Comparison of ENCODE assay signal across 8 cellular contexts in the genomic region with DNA sequence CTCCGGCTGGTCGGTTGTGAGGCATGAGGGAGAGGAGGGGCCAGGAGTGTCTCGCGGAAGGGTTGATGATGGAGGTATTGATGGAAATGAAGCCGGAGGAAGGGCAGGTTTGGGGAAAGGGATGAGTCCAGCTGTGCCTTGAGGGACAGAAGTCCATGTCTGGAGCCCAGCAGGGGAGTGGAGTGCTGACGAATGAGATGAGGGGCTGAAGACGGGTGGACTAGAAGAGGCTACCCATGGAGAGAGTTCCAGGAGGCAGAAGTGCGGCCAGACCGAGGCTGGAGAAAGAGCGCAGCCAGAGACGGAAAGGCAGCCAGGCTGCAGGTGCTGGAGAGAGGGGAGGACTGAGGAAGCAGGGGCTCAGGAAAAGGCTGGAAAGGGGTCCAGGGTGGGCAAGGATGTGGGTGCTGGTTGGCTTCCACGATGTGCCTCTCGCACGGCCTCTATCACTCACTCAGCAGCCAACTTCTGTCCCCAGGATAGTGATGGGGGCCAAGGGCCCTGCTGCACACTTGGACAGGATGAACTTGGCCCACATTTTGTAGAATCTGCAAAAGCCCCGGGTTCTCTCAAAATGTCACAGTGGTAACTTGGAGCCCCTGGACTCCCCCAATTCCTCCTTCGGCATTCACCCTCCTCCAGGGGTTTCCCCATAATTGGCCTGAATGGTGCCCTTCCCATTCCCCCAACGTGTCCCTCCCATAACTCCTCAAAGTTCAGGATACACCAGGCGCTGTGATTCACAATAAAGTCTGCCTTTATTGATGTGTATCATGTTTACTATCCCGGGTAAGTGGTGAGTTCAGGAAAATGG. TPM values are rescaled to one million over a fixed set of nuclear protein-coding genes. Genes with fewer than 3 reads are reported as not detected.
A peak's percentile ranks its signal among the peaks of the same experiment; 100 is the strongest.
DNase-seq lines count a peak whose midpoint lies in the region; ATAC-seq and TF ChIP-seq lines count a peak whose summit lies in the region.

No MANE protein-coding gene starts in this region.

- no peak for DNase-seq in right atrium auricular region (ENCODE audit: low spot score)
- peak; percentile 54 for DNase-seq in spleen
- DNase-seq in NCI-H1694 treated with DMSO at 0.1 percent for 48 hours (lab: John Stamatoyannopoulos, UW) = no peak

- ATAC-seq in HG02885 (IDR thresholded peaks at IDR 0.05; ENCODE audit: poor library complexity, unreplicated experiment) = no peak
- no peak for ATAC-seq in HG03280 (IDR thresholded peaks at IDR 0.05; ENCODE audit: unreplicated experiment)
- ATAC-seq in GM21825 (IDR thresholded peaks at IDR 0.05; ENCODE audit: unreplicated experiment) = no peak

- no peaks in the 10 kb centered on the region for H3K27me3 ChIP-seq in right atrium auricular region
- no peaks in the 10 kb centered on the region for H3K27me3 ChIP-seq in spleen (replicated peaks in 1 of 7)

- H3K9me3 ChIP-seq in HEK293 (ENCODE audit: control insufficient read depth, insufficient read depth, low read depth, low read length) (no peaks in the 10 kb centered on the region), right atrium auricular region (no peaks in the 10 kb centered on the region), spleen (no peaks in the 10 kb centered on the region)

- CTCF ChIA-PET in HEK293 (lab: Yijun Ruan, JAX) = interaction anchor here (1.2 to 1.4 kb wide), 2 partner anchors 19 to 22 kb away, joined by 4 to 6 read pairs; no protein-coding TSS in a partner anchor

- H3K4me1 ChIP-seq in HEK293 (ENCODE audit: control insufficient read depth, insufficient read depth, low read length) (no peaks in the 10 kb centered on the region), right atrium auricular region (peaks cover 0 to 18% of the 10 kb centered on the region in 2 donors), spleen (peaks cover 7 to 45% (median 26%) of the 10 kb centered on the region in 6 donors)

- TF ChIP-seq CTCF in HEK293 (tag by site-specific recombination; IDR thresholded peaks at IDR 0.05) (no peak), WI38 (IDR thresholded peaks at IDR 0.05; ENCODE audit: low read depth, low read length) (no peak), right atrium auricular region (IDR thresholded peaks at IDR 0.05) (no peak), spleen (IDR thresholded peaks at IDR 0.05 in 8 of 11, conservative IDR thresholded peaks at IDR 0.05 in 3 of 11) (no peak)

- peak overlapping the region; percentile 86 for H3K4me3 ChIP-seq in HEK293 (ENCODE audit: low read depth, low read length)
- peak overlapping the region; percentile 94 for H3K4me3 ChIP-seq in WI38 (ENCODE audit: low read depth, low read length)
- peak overlapping the region; percentile 66 to 81 for H3K4me3 ChIP-seq in right atrium auricular region
- peak overlapping the region; percentile 75 to 98 (median 90) for H3K4me3 ChIP-seq in spleen

- POLR2A ChIA-PET in HEK293 (lab: Yijun Ruan, JAX) = interaction anchor here (0.6 to 1.7 kb wide), 16 partner anchors 8 to 1201 kb away, joined by 3 to 19 read pairs (median 4); partner anchors contain the start of genes CEP250 and EDEM2

- intact Hi-C loops in spleen (cut with DNase I; ENCODE audit: low total_unique reads) = no loop called here

- no peak for TF ChIP-seq POLR2A in spleen (IDR thresholded peaks at IDR 0.05)

- H3K27ac ChIP-seq in HEK293 (ENCODE audit: extremely low read depth, low read depth, low read length) (peak overlapping the region; percentile 81; the same call in 1 of the 2 replicates), right atrium auricular region (peak overlapping the region; percentile 79 to 86), spleen (peak overlapping the region; percentile 80 to 90 (median 86))

- peaks cover 13 to 29% of the 10 kb centered on the region in 2 experiments; a peak in 2 of 3 replicates for H3K36me3 ChIP-seq in HEK293 (ENCODE audit: control insufficient read depth in 2 of 2, insufficient read depth in 1 of 2, low read length in 2 of 2)
- H3K36me3 ChIP-seq in right atrium auricular region = peaks cover 6% of the 10 kb centered on the region
- peaks cover 0 to 32% (median 10%) of the 10 kb centered on the region in 6 donors for H3K36me3 ChIP-seq in spleen

- WGBS in spleen, 5 donors = 53 to 63% (median 61%) methylated on average over 19 of the region's 19 CpGs

TF ChIP-seq in HEK293, 187 proteins besides CTCF, POLR2A, EP300 and RAD21 (continues in another document):
- TF ChIP-seq ZNF76 (tag by site-specific recombination; IDR thresholded peaks at IDR 0.05; ENCODE audit: borderline replicate concordance, low read depth) (no peak), ZNF701 (tag by site-specific recombination; IDR thresholded peaks at IDR 0.05) (no peak), EGR2 (tag by site-specific recombination; IDR thresholded peaks at IDR 0.05; ENCODE audit: low read depth) (no peak), ZNF600 (tag by site-specific recombination; IDR thresholded peaks at IDR 0.05) (peak; percentile 46; the same call in 1 of the 2 replicates), ZNF114 (tag by site-specific recombination; IDR thresholded peaks at IDR 0.05) (no peak), ZNF366 (tag by site-specific recombination; conservative IDR thresholded peaks at IDR 0.05) (peak; percentile 80), ZNF426 (tag by site-specific recombination; IDR thresholded peaks at IDR 0.05) (no peak), ZNF24 (tag by site-specific recombination; IDR thresholded peaks at IDR 0.05) (peak; percentile 99; the same call in 1 of the 2 replicates), YY2 (tag by site-specific recombination; IDR thresholded peaks at IDR 0.05) (peak; percentile 30; the same call in 1 of the 2 replicates), SALL2 (tag by site-specific recombination; IDR thresholded peaks at IDR 0.05; ENCODE audit: borderline replicate concordance) (no peak), ZBTB21 (tag by site-specific recombination; IDR thresholded peaks at IDR 0.05) (no peak), ELK4 (IDR thresholded peaks at IDR 0.05; ENCODE audit: borderline replicate concordance, low read depth, low read length) (no peak; the same call in 1 of the 2 replicates), ZNF335 (tag by site-specific recombination; conservative IDR thresholded peaks at IDR 0.05) (peak; percentile 84)
- TF ChIP-seq, protein P1, sequence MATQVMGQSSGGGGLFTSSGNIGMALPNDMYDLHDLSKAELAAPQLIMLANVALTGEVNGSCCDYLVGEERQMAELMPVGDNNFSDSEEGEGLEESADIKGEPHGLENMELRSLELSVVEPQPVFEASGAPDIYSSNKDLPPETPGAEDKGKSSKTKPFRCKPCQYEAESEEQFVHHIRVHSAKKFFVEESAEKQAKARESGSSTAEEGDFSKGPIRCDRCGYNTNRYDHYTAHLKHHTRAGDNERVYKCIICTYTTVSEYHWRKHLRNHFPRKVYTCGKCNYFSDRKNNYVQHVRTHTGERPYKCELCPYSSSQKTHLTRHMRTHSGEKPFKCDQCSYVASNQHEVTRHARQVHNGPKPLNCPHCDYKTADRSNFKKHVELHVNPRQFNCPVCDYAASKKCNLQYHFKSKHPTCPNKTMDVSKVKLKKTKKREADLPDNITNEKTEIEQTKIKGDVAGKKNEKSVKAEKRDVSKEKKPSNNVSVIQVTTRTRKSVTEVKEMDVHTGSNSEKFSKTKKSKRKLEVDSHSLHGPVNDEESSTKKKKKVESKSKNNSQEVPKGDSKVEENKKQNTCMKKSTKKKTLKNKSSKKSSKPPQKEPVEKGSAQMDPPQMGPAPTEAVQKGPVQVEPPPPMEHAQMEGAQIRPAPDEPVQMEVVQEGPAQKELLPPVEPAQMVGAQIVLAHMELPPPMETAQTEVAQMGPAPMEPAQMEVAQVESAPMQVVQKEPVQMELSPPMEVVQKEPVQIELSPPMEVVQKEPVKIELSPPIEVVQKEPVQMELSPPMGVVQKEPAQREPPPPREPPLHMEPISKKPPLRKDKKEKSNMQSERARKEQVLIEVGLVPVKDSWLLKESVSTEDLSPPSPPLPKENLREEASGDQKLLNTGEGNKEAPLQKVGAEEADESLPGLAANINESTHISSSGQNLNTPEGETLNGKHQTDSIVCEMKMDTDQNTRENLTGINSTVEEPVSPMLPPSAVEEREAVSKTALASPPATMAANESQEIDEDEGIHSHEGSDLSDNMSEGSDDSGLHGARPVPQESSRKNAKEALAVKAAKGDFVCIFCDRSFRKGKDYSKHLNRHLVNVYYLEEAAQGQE (tag by site-specific recombination; IDR thresholded peaks at IDR 0.05) = no peak
- TF ChIP-seq, protein P2, sequence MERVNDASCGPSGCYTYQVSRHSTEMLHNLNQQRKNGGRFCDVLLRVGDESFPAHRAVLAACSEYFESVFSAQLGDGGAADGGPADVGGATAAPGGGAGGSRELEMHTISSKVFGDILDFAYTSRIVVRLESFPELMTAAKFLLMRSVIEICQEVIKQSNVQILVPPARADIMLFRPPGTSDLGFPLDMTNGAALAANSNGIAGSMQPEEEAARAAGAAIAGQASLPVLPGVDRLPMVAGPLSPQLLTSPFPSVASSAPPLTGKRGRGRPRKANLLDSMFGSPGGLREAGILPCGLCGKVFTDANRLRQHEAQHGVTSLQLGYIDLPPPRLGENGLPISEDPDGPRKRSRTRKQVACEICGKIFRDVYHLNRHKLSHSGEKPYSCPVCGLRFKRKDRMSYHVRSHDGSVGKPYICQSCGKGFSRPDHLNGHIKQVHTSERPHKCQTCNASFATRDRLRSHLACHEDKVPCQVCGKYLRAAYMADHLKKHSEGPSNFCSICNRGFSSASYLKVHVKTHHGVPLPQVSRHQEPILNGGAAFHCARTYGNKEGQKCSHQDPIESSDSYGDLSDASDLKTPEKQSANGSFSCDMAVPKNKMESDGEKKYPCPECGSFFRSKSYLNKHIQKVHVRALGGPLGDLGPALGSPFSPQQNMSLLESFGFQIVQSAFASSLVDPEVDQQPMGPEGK (tag by site-specific recombination; IDR thresholded peaks at IDR 0.05) = no peak

RNA-seq across cellular contexts. Expression of gene EIF6, which starts 0.6 kb away (rescaled TPM):
- total RNA-seq in right atrium auricular region = 10 to 100 TPM; 23.0 to 44.3 TPM
- 10 to 100 TPM; 50.5 to 76.8 (median 62.2) TPM for total RNA-seq in spleen
- polyA plus RNA-seq in spleen = 100 to 1,000 TPM in 2 of 3 donors, 10 to 100 TPM in 1; 88.2 to 121 (median 104) TPM

RNA-seq across cellular contexts. Expression of gene FAM83C, which starts 7.0 kb away (rescaled TPM):
- total RNA-seq in right atrium auricular region = not detected
- total RNA-seq in spleen = not detected
- not detected for polyA plus RNA-seq in spleen

RNA-seq across cellular contexts. Expression of gene MMP24OS, which starts 7.3 kb away (rescaled TPM):
- total RNA-seq in right atrium auricular region (10 to 100 TPM; 11.9 to 24.2 TPM), spleen (10 to 100 TPM; 21.3 to 68.6 (median 47.5) TPM)
- 10 to 100 TPM; 18.6 to 41.5 (median 28.5) TPM for polyA plus RNA-seq in spleen

RNA-seq across cellular contexts. Expression of gene MMP24, which starts 58.7 kb away (rescaled TPM):
- total RNA-seq in right atrium auricular region (1 to 10 TPM; 2.2 to 3.8 TPM), spleen (under 1 TPM; 0.10 to 0.32 (median 0.24) TPM)
- polyA plus RNA-seq in spleen = under 1 TPM; 0.11 to 0.13 (median 0.12) TPM
